Comparison of ENCODE assay signal across 11 cellular contexts in genomic region chr4:68671217-68671616, GRCh38. TPM values are rescaled to one million over a fixed set of nuclear protein-coding genes. Genes with fewer than 3 reads are reported as not detected.
"Had no signal": no experiment of that assay in that cellular context is flagged by ENCODE, and none has a peak within 500 bp of the region (broad histone marks: within the 10 kb centered on the region; RNA-seq: fewer than 3 reads in every experiment).

No MANE protein-coding gene starts in this region.

RNA-seq across cellular contexts. Expression of gene UGT2B15, which starts 0.8 kb away (rescaled TPM):
- total RNA-seq: activated CD4-positive, alpha-beta memory T cell treated with anti-CD3 and anti-CD28 coated beads, Interleukin-2, amount 10 ng/mL, durations not matched to agents 7 days and 5 days; activated CD4-positive, alpha-beta T cell treated with anti-CD3 and anti-CD28 coated beads, Interleukin-2, amount 10 ng/mL, durations not matched to agents 24 days and 14 days; activated naive CD4-positive, alpha-beta T cell treated with anti-CD3 and anti-CD28 coated beads for 36 hours; activated naive CD8-positive, alpha-beta T cell treated with anti-CD3 and anti-CD28 coated beads, Interleukin-2, amount 10 ng/mL, durations not matched to agents 7 days and 5 days; activated T-cell treated with anti-CD3 and anti-CD28 coated beads, Interleukin-2, amount 50 U/mL, for 72 hours; cardiac muscle cell; cerebellum; sciatic nerve; T-helper 17 cell had no signal
- polyA plus RNA-seq: cardiac muscle cell, immature natural killer cell, neural cell had no signal
